31 cellular contexts compared by ENCODE assay signal in genomic region chr1:32228771-32229170, GRCh38. TPM values are rescaled to one million over a fixed set of nuclear protein-coding genes. Genes with fewer than 3 reads are reported as not detected.
"Had no signal": no experiment of that assay in that cellular context is flagged by ENCODE, and none has a peak within 500 bp of the region (broad histone marks: within the 10 kb centered on the region; RNA-seq: fewer than 3 reads in every experiment).

No MANE protein-coding gene starts in this region.

- H3K27me3 ChIP-seq: ascending aorta, brain microvascular endothelial cell, gastrocnemius medialis, right lobe of liver, suprapubic skin, tibial artery had no signal

- ATAC-seq: activated T-helper 17 cell treated with anti-CD3 and anti-CD28 coated beads, Interleukin-2, amount 50 U/mL, for 72 hours; effector memory CD8-positive, alpha-beta T cell; gastrocnemius medialis; natural killer cell treated with Interleukin-12 subunit alpha and Interleukin-12 subunit beta and Interleukin-15 and Interleukin-18, amount 100 ng/mL, for 72 hours; right lobe of liver had no signal

- H3K27ac Mint-ChIP-seq: activated naive CD8-positive, alpha-beta T cell treated with anti-CD3 and anti-CD28 coated beads, Interleukin-2, amount 10 ng/mL, durations not matched to agents 7 days and 5 days; activated T-helper 17 cell treated with anti-CD3 and anti-CD28 coated beads, Interleukin-2, amount 50 U/mL, for 72 hours; natural killer cell treated with Interleukin-12 subunit alpha and Interleukin-12 subunit beta and Interleukin-15 and Interleukin-18, amount 100 ng/mL, for 72 hours; progenitor cell of endocrine pancreas had no signal

- H3K4me3 Mint-ChIP-seq: activated naive CD8-positive, alpha-beta T cell treated with anti-CD3 and anti-CD28 coated beads, Interleukin-2, amount 10 ng/mL, durations not matched to agents 7 days and 5 days; activated T-helper 17 cell treated with anti-CD3 and anti-CD28 coated beads, Interleukin-2, amount 50 U/mL, for 72 hours; effector memory CD8-positive, alpha-beta T cell; natural killer cell treated with Interleukin-12 subunit alpha and Interleukin-12 subunit beta and Interleukin-15 and Interleukin-18, amount 100 ng/mL, for 72 hours had no signal

- H3K9me3 Mint-ChIP-seq: activated naive CD8-positive, alpha-beta T cell treated with anti-CD3 and anti-CD28 coated beads, Interleukin-2, amount 10 ng/mL, durations not matched to agents 7 days and 5 days; activated T-helper 17 cell treated with anti-CD3 and anti-CD28 coated beads, Interleukin-2, amount 50 U/mL, for 72 hours; effector memory CD8-positive, alpha-beta T cell; natural killer cell treated with Interleukin-12 subunit alpha and Interleukin-12 subunit beta and Interleukin-15 and Interleukin-18, amount 100 ng/mL, for 72 hours had no signal

- H3K9me3 ChIP-seq: ascending aorta, gastrocnemius medialis, left ventricle myocardium inferior, right lobe of liver, suprapubic skin, tibial artery had no signal

- DNase-seq: activated CD4-positive, alpha-beta T cell treated with anti-CD3 and anti-CD28 coated beads for 4 hours; activated CD4-positive, alpha-beta T cell treated with anti-CD3 and anti-CD28 coated beads, Interleukin-2, amount 50 U/mL, for 4 hours; activated CD8-positive, alpha-beta memory T cell treated with anti-CD3 and anti-CD28 coated beads, Interleukin-2, amount 50 U/mL, for 4 hours; activated naive CD8-positive, alpha-beta T cell treated with anti-CD3 and anti-CD28 coated beads, Interleukin-2, amount 10 ng/mL, durations not matched to agents 7 days and 5 days; activated T-cell treated with anti-CD3 and anti-CD28 coated beads, Interleukin-2, amount 50 U/mL, for 1 hour; brain microvascular endothelial cell; cortex of kidney; effector memory CD8-positive, alpha-beta T cell; erythroblast; gastrocnemius medialis; glutamatergic neuron; islet precursor cell; left ventricle myocardium inferior; mesendoderm; right lobe of liver; stimulated activated CD4-positive, alpha-beta T cell treated with anti-CD3 and anti-CD28 coated beads, Interleukin-2, amount 100 ng/mL, for 48 hours; tibial artery had no signal

- H3K4me3 ChIP-seq: ascending aorta, gastrocnemius medialis, left ventricle myocardium inferior, lung, right lobe of liver, suprapubic skin, tibial artery had no signal

- H3K27me3 Mint-ChIP-seq: activated naive CD8-positive, alpha-beta T cell treated with anti-CD3 and anti-CD28 coated beads, Interleukin-2, amount 10 ng/mL, durations not matched to agents 7 days and 5 days; activated T-helper 17 cell treated with anti-CD3 and anti-CD28 coated beads, Interleukin-2, amount 50 U/mL, for 72 hours; effector memory CD8-positive, alpha-beta T cell; natural killer cell treated with Interleukin-12 subunit alpha and Interleukin-12 subunit beta and Interleukin-15 and Interleukin-18, amount 100 ng/mL, for 72 hours; progenitor cell of endocrine pancreas had no signal

- H3K27ac ChIP-seq: ascending aorta, brain microvascular endothelial cell, gastrocnemius medialis, left ventricle myocardium inferior, right lobe of liver, suprapubic skin, tibial artery had no signal

RNA-seq across cellular contexts. Expression of gene FAM167B, which starts 18.3 kb away (rescaled TPM):
- total RNA-seq: mononuclear cell had no signal

RNA-seq across cellular contexts. Expression of gene DCDC2B, which starts 19.9 kb away (rescaled TPM):
- total RNA-seq: ascending aorta; cardiac septum; cerebellum; gastrocnemius medialis; left ventricle myocardium inferior; mononuclear cell; osteocyte; progenitor cell of endocrine pancreas; renal cortical epithelial cell; right lobe of liver; skeletal muscle tissue; suprapubic skin; T-helper 2 cell treated with Interferon-gamma antibody and Interleukin-4, amounts not matched to agents 100 ng/mL and 5 ng/mL, for 36 hours; ureter had no signal

RNA-seq across cellular contexts. Expression of gene LCK, which starts 22.3 kb away (rescaled TPM):
- total RNA-seq: ascending aorta, osteocyte had no signal
